22 cellular contexts compared by ENCODE assay signal in the genomic region with DNA sequence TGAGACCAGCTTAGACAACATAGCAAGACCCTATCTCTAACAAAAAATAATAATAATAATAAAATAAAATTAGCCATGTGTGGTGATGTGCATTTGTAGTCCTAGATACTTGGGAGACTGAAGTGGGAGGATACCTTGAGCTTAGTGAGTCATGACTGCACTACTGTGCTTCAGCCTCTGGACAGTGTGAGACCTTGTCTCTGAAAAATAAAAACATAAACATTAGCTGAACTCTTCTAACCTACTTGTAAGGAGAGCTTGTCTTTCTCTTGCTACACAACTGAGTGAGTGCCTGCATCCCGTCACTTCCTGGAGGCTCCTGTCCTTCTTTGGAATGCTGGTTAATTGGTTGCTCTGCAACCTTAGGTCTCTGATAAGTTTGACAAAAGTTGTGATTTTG. TPM values are rescaled to one million over a fixed set of nuclear protein-coding genes. Genes with fewer than 3 reads are reported as not detected.
A peak's percentile ranks its signal among the peaks of the same experiment; 100 is the strongest.
DNase-seq lines count a peak whose midpoint lies in the region; ATAC-seq, FAIRE-seq and TF ChIP-seq lines count a peak whose summit lies in the region.
"Had no signal": no experiment of that assay in that cellular context is flagged by ENCODE, and none has a peak within 500 bp of the region (broad histone marks: within the 10 kb centered on the region; RNA-seq: fewer than 3 reads in every experiment).

No MANE protein-coding gene starts in this region.

- H3K36me3 ChIP-seq in osteoblast (ENCODE audit: insufficient read depth, low read length) (no peaks in the 10 kb centered on the region), SK-N-SH (replicated peaks in 1 of 2; ENCODE audit: control insufficient read depth in 1 of 2, insufficient read depth in 2 of 2, low read length in 1 of 2) (peaks cover 0 to 8% of the 10 kb centered on the region in 2 experiments), HepG2 (replicated peaks in 1 of 2; ENCODE audit: control insufficient read depth in 1 of 2, insufficient read depth in 2 of 2, low read length in 2 of 2) (no peaks in the 10 kb centered on the region)

- BruUV-seq in HepG2 (replicated peaks; lab: Mats Ljungman, UMichigan) = no TSS peak
- BruUV-seq in Calu3 (replicated peaks; lab: Mats Ljungman, UMichigan) = no TSS peak

- DNase-seq in EH (ENCODE audit: low read depth) (peak; percentile 16), RKO (ENCODE audit: low spot score) (peak; percentile 43), fibroblast of villous mesenchyme (ENCODE audit: low read depth) (peak; percentile 89), osteoblast (ENCODE audit: insufficient read length, low spot score, missing footprints) (peak; percentile 50), SK-N-SH (no peak), HepG2 (ENCODE audit: low spot score) (no peak), Calu3 (no peak)
- DNase-seq: CD8-positive, alpha-beta memory T cell; NCI-H1105 treated with DMSO at 0.1 percent for 48 hours; NCI-H1694 treated with DMSO at 0.1 percent for 48 hours; NCI-H2107; NCI-H345; NCI-H526 treated with DMSO at 0.1 percent for 48 hours; RPMI8226; SIG-M5 had no signal

- peaks cover 5% of the 10 kb centered on the region for H4K20me1 ChIP-seq in osteoblast (ENCODE audit: insufficient read depth, low read length)
- H4K20me1 ChIP-seq in SK-N-SH (ENCODE audit: insufficient read depth) = no peaks in the 10 kb centered on the region
- H4K20me1 ChIP-seq in HepG2 (ENCODE audit: insufficient read depth, low read length) = no peaks in the 10 kb centered on the region

- ATAC-seq in HepG2 (no peak), HG02798 (IDR thresholded peaks at IDR 0.05; ENCODE audit: poor library complexity, unreplicated experiment) (no peak)

- H3K4me3 Mint-ChIP-seq in Calu3 (ENCODE audit: low read depth, unreplicated experiment) = no peak overlapping the region

- TF ChIP-seq EP300 in SK-N-SH (IDR thresholded peaks at IDR 0.05; ENCODE audit: borderline replicate concordance in 1 of 2, low read depth in 1 of 2, low read length in 1 of 2) (no peak), HepG2 (IDR thresholded peaks at IDR 0.05; ENCODE audit: low read depth in 2 of 2, low read length in 2 of 2) (no peak), HepG2 (CRISPR knock-in tag; IDR thresholded peaks at IDR 0.05; ENCODE audit: borderline replicate concordance) (no peak)

- no peak overlapping the region for H3K9ac ChIP-seq in SK-N-SH
- no peak overlapping the region for H3K9ac ChIP-seq in HepG2 (ENCODE audit: insufficient read depth, low read depth, low read length)
- H3K9ac ChIP-seq: BLaER1 treated with 17β-estradiol and CSF1 and Interleukin-3, amounts not matched to agents 10 nM and 100 nM had no signal

- TF ChIP-seq RAD21 in SK-N-SH (IDR thresholded peaks at IDR 0.05; ENCODE audit: low read length) = no peak
- no peak for TF ChIP-seq RAD21 in HepG2 (CRISPR knock-in tag; IDR thresholded peaks at IDR 0.05)

- H3K27me3 ChIP-seq in osteoblast (ENCODE audit: insufficient read depth, low read length) = no peaks in the 10 kb centered on the region
- no peaks in the 10 kb centered on the region for H3K27me3 ChIP-seq in SK-N-SH (ENCODE audit: insufficient read depth)
- H3K27me3 ChIP-seq in HepG2 (ENCODE audit: control insufficient read depth in 1 of 2, insufficient read depth in 2 of 2, low read length in 2 of 2) = peaks cover 2 to 5% of the 10 kb centered on the region in 2 experiments; a peak in 2 of 5 replicates

- H3K79me2 ChIP-seq in osteoblast (ENCODE audit: insufficient read depth, low read length) = peaks cover 3% of the 10 kb centered on the region
- no peaks in the 10 kb centered on the region for H3K79me2 ChIP-seq in SK-N-SH (ENCODE audit: insufficient read depth)
- no peaks in the 10 kb centered on the region for H3K79me2 ChIP-seq in HepG2 (ENCODE audit: insufficient read depth, low read length)

- CTCF ChIA-PET in SK-N-SH (lab: Yijun Ruan, JAX) = interaction anchor here (0.9 to 3.5 kb wide), 5 partner anchors 10 to 368 kb away, joined by 3 to 11 read pairs (median 4); a partner anchor contains a TSS
- CTCF ChIA-PET in HepG2 (lab: Yijun Ruan, JAX; ENCODE audit: low intra/inter-chr PET ratio, low total read pairs) = no interaction called here
- CTCF ChIA-PET in Calu3 (lab: Charles Lee) = no interaction called here

- in situ Hi-C loops in HepG2 (cut with HindIII; ENCODE audit: extremely low pct_ligation_motif_present, low pct_unique_long_range_greater_than_20kb) = no loop called here

- H3K4me2 ChIP-seq in osteoblast (ENCODE audit: insufficient read depth, low read length) = no peak overlapping the region
- no peak overlapping the region for H3K4me2 ChIP-seq in SK-N-SH
- no peak overlapping the region for H3K4me2 ChIP-seq in HepG2 (ENCODE audit: low read depth, low read length)
- H3K4me2 ChIP-seq: BLaER1 treated with 17β-estradiol and CSF1 and Interleukin-3, amounts not matched to agents 10 nM and 100 nM had no signal

- WGBS in SK-N-SH (ENCODE audit: low lambda C conversion rate) = 94% methylated on average over 1 of the region's 1 CpG
- WGBS in HepG2 (ENCODE audit: low lambda C conversion rate) = 62% methylated on average over 1 of the region's 1 CpG

- no peak for TF ChIP-seq POLR2A in HepG2 (IDR thresholded peaks at IDR 0.05; ENCODE audit: insufficient read depth in 1 of 2, low read depth in 2 of 2, low read length in 2 of 2)

- H3K9me2 ChIP-seq in SK-N-SH = no peaks in the 10 kb centered on the region

- no peaks in the 10 kb centered on the region for H3K27me3 Mint-ChIP-seq in Calu3 (ENCODE audit: unreplicated experiment)

- H3K9me3 Mint-ChIP-seq in Calu3 (ENCODE audit: low read depth, unreplicated experiment) = peaks cover 13% of the 10 kb centered on the region

- H3K36me3 Mint-ChIP-seq in Calu3 (ENCODE audit: insufficient read depth, unreplicated experiment) = peaks cover 29% of the 10 kb centered on the region

- no peak overlapping the region for H3K27ac Mint-ChIP-seq in Calu3 (ENCODE audit: unreplicated experiment)
- H3K27ac Mint-ChIP-seq: CD8-positive, alpha-beta memory T cell; IgD-negative memory B cell had no signal

- intact Hi-C loops in HepG2 (cut with micrococcal nuclease; ENCODE audit: unreplicated experiment) (no loop called here), Calu3 (cut with micrococcal nuclease; ENCODE audit: unreplicated experiment) (no loop called here)

- H3K4me1 ChIP-seq in osteoblast (ENCODE audit: insufficient read depth, low read length) (peaks cover 12% of the 10 kb centered on the region), SK-N-SH (ENCODE audit: control insufficient read depth in 1 of 2, insufficient read depth in 2 of 2, low read depth in 1 of 2, low read length in 1 of 2) (peaks cover 0 to 8% of the 10 kb centered on the region in 2 experiments; a peak in 1 of 4 replicates), HepG2 (ENCODE audit: insufficient read depth, low read length) (peaks cover 25% of the 10 kb centered on the region)

- no peaks in the 10 kb centered on the region for H3F3A ChIP-seq in SK-N-SH (replicated peaks; ENCODE audit: insufficient read depth)

- no peaks in the 10 kb centered on the region for H3K9me3 ChIP-seq in osteoblast (ENCODE audit: low read depth, low read length)
- H3K9me3 ChIP-seq in SK-N-SH = 0 out of 2 replicates have a peak, but pooled peaks cover 5% of the 10 kb centered on the region
- H3K9me3 ChIP-seq in HepG2 (ENCODE audit: low read length) = peaks cover 24% of the 10 kb centered on the region

- peaks cover 20% of the 10 kb centered on the region for H3K4me1 Mint-ChIP-seq in Calu3 (ENCODE audit: low read depth, unreplicated experiment)

- H3K27ac ChIP-seq in osteoblast (ENCODE audit: low read depth, low read length) (no peak overlapping the region), SK-N-SH (ENCODE audit: low read depth in 2 of 2, low read length in 1 of 2) (no peak overlapping the region), HepG2 (ENCODE audit: extremely low read length, insufficient read depth, low read length) (no peak overlapping the region)
- H3K27ac ChIP-seq: BLaER1 treated with 17β-estradiol and CSF1 and Interleukin-3, amounts not matched to agents 10 nM and 100 nM had no signal

- no peak overlapping the region for H2AFZ ChIP-seq in osteoblast (ENCODE audit: low read length)
- H2AFZ ChIP-seq in SK-N-SH (ENCODE audit: low read depth) = no peak overlapping the region
- no peak overlapping the region for H2AFZ ChIP-seq in HepG2 (ENCODE audit: low read length)

- no peak overlapping the region for H3K4me3 ChIP-seq in fibroblast of villous mesenchyme (ENCODE audit: low read depth, low read length)
- no peak overlapping the region for H3K4me3 ChIP-seq in osteoblast (ENCODE audit: insufficient read depth, low read length)
- no peak overlapping the region for H3K4me3 ChIP-seq in SK-N-SH (ENCODE audit: low read depth in 2 of 2, low read length in 1 of 2)
- H3K4me3 ChIP-seq in HepG2 (replicated peaks in 1 of 3; ENCODE audit: insufficient read depth in 1 of 3, low read depth in 2 of 3, low read length in 3 of 3) = no peak overlapping the region
- H3K4me3 ChIP-seq: BLaER1 treated with 17β-estradiol and CSF1 and Interleukin-3, amounts not matched to agents 10 nM and 100 nM had no signal

- FAIRE-seq in HepG2 (lab: Jason Lieb, UNC) = no peak
- FAIRE-seq: H54 had no signal

- TF ChIP-seq CTCF in fibroblast of villous mesenchyme (IDR thresholded peaks at IDR 0.05; ENCODE audit: insufficient read depth, low read depth, low read length) = no peak
- no peak for TF ChIP-seq CTCF in osteoblast (IDR thresholded peaks at IDR 0.05; ENCODE audit: extremely low read depth, low read depth, low read length)
- no peak for TF ChIP-seq CTCF in SK-N-SH (IDR thresholded peaks at IDR 0.05)
- TF ChIP-seq CTCF in HepG2 (CRISPR knock-in tag; IDR thresholded peaks at IDR 0.05) = no peak
- TF ChIP-seq CTCF in Calu3 (IDR thresholded peaks at IDR 0.05; ENCODE audit: unreplicated experiment) = no peak

- POLR2A ChIA-PET in SK-N-SH (lab: Yijun Ruan, JAX) = no interaction called here
- POLR2A ChIA-PET in HepG2 (lab: Yijun Ruan, JAX) = interaction anchor here (1.7 kb wide), 1 partner anchor 40 kb away, joined by 9 read pairs; a partner anchor contains a TSS

RNA-seq across cellular contexts. Expression of a gene that starts 5.1 kb away (rescaled TPM):
- 9.9 and 11.3 TPM in 2 replicates for total RNA-seq in fibroblast of villous mesenchyme
- total RNA-seq in osteoblast = 8.7 and 13.0 TPM in 2 replicates
- 22.4 and 24.5 TPM in 2 replicates for polyA plus RNA-seq in SK-N-SH (2012; rRNA removed)
- 19.1 and 21.5 TPM in 2 replicates for polyA plus RNA-seq in SK-N-SH (2012; cell fraction: cytosol; rRNA removed)
- polyA plus RNA-seq in SK-N-SH (2012; cell fraction: nucleus; rRNA removed) = 12.6 and 14.5 TPM in 2 replicates
- 16.7 and 19.6 TPM in 2 replicates for total RNA-seq in HepG2 (2016; rRNA removed; fragmentation: Illumina TruSeq; extraction: Trizol)
- total RNA-seq in HepG2 (2016; cell fraction: cytosol; rRNA removed; fragmentation: Illumina TruSeq; extraction: Trizol; ENCODE audit: low read depth) = 27.1 and 31.8 TPM in 2 replicates
- total RNA-seq in HepG2 (2016; cell fraction: insoluble cytoplasmic fraction; rRNA removed; fragmentation: Illumina TruSeq; extraction: Trizol) = 17.0 and 18.9 TPM in 2 replicates
- 37.0 and 42.3 TPM in 2 replicates for total RNA-seq in HepG2 (2016; cell fraction: membrane; rRNA removed; fragmentation: Illumina TruSeq; extraction: Trizol)
- 9.4 and 9.5 TPM in 2 replicates for total RNA-seq in HepG2 (2016; cell fraction: nucleus; rRNA removed; fragmentation: Illumina TruSeq; extraction: Trizol)
- 47.6 and 50.4 TPM in 2 replicates for polyA plus RNA-seq in HepG2 (2011; rRNA removed)
- polyA plus RNA-seq in HepG2 (2011; cell fraction: cytosol; rRNA removed) = 44.5 and 55.5 TPM in 2 replicates
- polyA plus RNA-seq in HepG2 (2011; cell fraction: nucleus; rRNA removed) = 18.6 and 25.0 TPM in 2 replicates
- 22.6 and 31.0 TPM in 2 replicates for polyA plus RNA-seq in HepG2 (2012)
- 59.2 and 64.6 TPM in 2 replicates for polyA plus RNA-seq in HepG2 (2016; cell fraction: cytosol; fragmentation: Illumina TruSeq; extraction: Trizol; ENCODE audit: low read depth)
- polyA plus RNA-seq in HepG2 (2016; cell fraction: insoluble cytoplasmic fraction; fragmentation: Illumina TruSeq; extraction: Trizol; ENCODE audit: low read depth) = 33.0 and 35.8 TPM in 2 replicates
- polyA plus RNA-seq in HepG2 (2016; cell fraction: membrane; fragmentation: Illumina TruSeq; extraction: Trizol; ENCODE audit: low read depth) = 58.6 and 59.9 TPM in 2 replicates
- 22.2 and 26.4 TPM in 2 replicates for polyA plus RNA-seq in HepG2 (2016; cell fraction: nucleus; fragmentation: Illumina TruSeq; extraction: Trizol; ENCODE audit: insufficient read depth, low read depth)
- polyA minus RNA-seq in HepG2 (2011; rRNA and poly(A)+ RNA removed; ENCODE audit: low replicate concordance) = 9.7 and 31.5 TPM in 2 replicates
- polyA minus RNA-seq in HepG2 (2011; cell fraction: cytosol; rRNA and poly(A)+ RNA removed) = 4.8 and 11.1 TPM in 2 replicates
- 4.0 and 11.1 TPM in 2 replicates for polyA minus RNA-seq in HepG2 (2011; cell fraction: nucleus; rRNA and poly(A)+ RNA removed)
- 105 and 113 TPM in 2 replicates for total RNA-seq in Calu3 (2022)
- polyA plus RNA-seq: IgD-negative memory B cell had no signal

RNA-seq across cellular contexts. Expression of a gene that starts 13.0 kb away (rescaled TPM):
- total RNA-seq in fibroblast of villous mesenchyme = 27.7 and 28.1 TPM in 2 replicates
- total RNA-seq in osteoblast = 52.8 and 56.6 TPM in 2 replicates
- polyA plus RNA-seq in SK-N-SH (2012; rRNA removed) = 144 and 149 TPM in 2 replicates
- 76.4 and 109 TPM in 2 replicates for polyA plus RNA-seq in SK-N-SH (2012; cell fraction: cytosol; rRNA removed)
- 87.9 and 103 TPM in 2 replicates for polyA plus RNA-seq in SK-N-SH (2012; cell fraction: nucleus; rRNA removed)
- total RNA-seq in HepG2 (2016; rRNA removed; fragmentation: Illumina TruSeq; extraction: Trizol) = 26.4 and 65.9 TPM in 2 replicates
- 16.2 and 16.8 TPM in 2 replicates for total RNA-seq in HepG2 (2016; cell fraction: cytosol; rRNA removed; fragmentation: Illumina TruSeq; extraction: Trizol; ENCODE audit: low read depth)
- 26.3 and 65.1 TPM in 2 replicates for total RNA-seq in HepG2 (2016; cell fraction: insoluble cytoplasmic fraction; rRNA removed; fragmentation: Illumina TruSeq; extraction: Trizol)
- total RNA-seq in HepG2 (2016; cell fraction: membrane; rRNA removed; fragmentation: Illumina TruSeq; extraction: Trizol) = 26.4 and 29.9 TPM in 2 replicates
- total RNA-seq in HepG2 (2016; cell fraction: nucleus; rRNA removed; fragmentation: Illumina TruSeq; extraction: Trizol) = 64.4 and 84.9 TPM in 2 replicates
- polyA plus RNA-seq in HepG2 (2011; rRNA removed) = 74.1 and 85.7 TPM in 2 replicates
- 37.8 and 44.8 TPM in 2 replicates for polyA plus RNA-seq in HepG2 (2011; cell fraction: cytosol; rRNA removed)
- 94.4 and 98.4 TPM in 2 replicates for polyA plus RNA-seq in HepG2 (2011; cell fraction: nucleus; rRNA removed)
- 62.3 and 63.6 TPM in 2 replicates for polyA plus RNA-seq in HepG2 (2012)
- 22.0 and 26.6 TPM in 2 replicates for polyA plus RNA-seq in HepG2 (2016; cell fraction: cytosol; fragmentation: Illumina TruSeq; extraction: Trizol; ENCODE audit: low read depth)
- 39.8 and 50.9 TPM in 2 replicates for polyA plus RNA-seq in HepG2 (2016; cell fraction: insoluble cytoplasmic fraction; fragmentation: Illumina TruSeq; extraction: Trizol; ENCODE audit: low read depth)
- 33.2 and 33.6 TPM in 2 replicates for polyA plus RNA-seq in HepG2 (2016; cell fraction: membrane; fragmentation: Illumina TruSeq; extraction: Trizol; ENCODE audit: low read depth)
- polyA plus RNA-seq in HepG2 (2016; cell fraction: nucleus; fragmentation: Illumina TruSeq; extraction: Trizol; ENCODE audit: insufficient read depth, low read depth) = 167 and 168 TPM in 2 replicates
- polyA minus RNA-seq in HepG2 (2011; rRNA and poly(A)+ RNA removed; ENCODE audit: low replicate concordance) = 86.1 and 91.5 TPM in 2 replicates
- 35.9 and 37.0 TPM in 2 replicates for polyA minus RNA-seq in HepG2 (2011; cell fraction: cytosol; rRNA and poly(A)+ RNA removed)
- 68.5 and 79.2 TPM in 2 replicates for polyA minus RNA-seq in HepG2 (2011; cell fraction: nucleus; rRNA and poly(A)+ RNA removed)
- total RNA-seq in Calu3 (2022) = 192 and 193 TPM in 2 replicates

RNA-seq across cellular contexts. Expression of a gene that starts 24.8 kb away (rescaled TPM):
- total RNA-seq in fibroblast of villous mesenchyme (not detected in 2 replicates), osteoblast (not detected in 2 replicates), HepG2 (2016; rRNA removed; fragmentation: Illumina TruSeq; extraction: Trizol) (not detected in 2 replicates), Calu3 (2022) (0.52 and 0.88 TPM in 2 replicates)
- polyA plus RNA-seq in SK-N-SH (2012; rRNA removed) (not detected in 2 replicates), HepG2 (2011; rRNA removed) (0.11 TPM in 1 of 2 replicates, not detected in the other)
- polyA plus RNA-seq in SK-N-SH (2012; cell fraction: cytosol; rRNA removed) = 0.01 TPM in 1 of 2 replicates, not detected in the other
- not detected in 2 replicates for polyA plus RNA-seq in SK-N-SH (2012; cell fraction: nucleus; rRNA removed)
- total RNA-seq in HepG2 (2016; cell fraction: cytosol; rRNA removed; fragmentation: Illumina TruSeq; extraction: Trizol; ENCODE audit: low read depth) = not detected in 2 replicates
- not detected in 2 replicates for total RNA-seq in HepG2 (2016; cell fraction: insoluble cytoplasmic fraction; rRNA removed; fragmentation: Illumina TruSeq; extraction: Trizol)
- total RNA-seq in HepG2 (2016; cell fraction: membrane; rRNA removed; fragmentation: Illumina TruSeq; extraction: Trizol) = not detected in 2 replicates
- total RNA-seq in HepG2 (2016; cell fraction: nucleus; rRNA removed; fragmentation: Illumina TruSeq; extraction: Trizol) = not detected in 2 replicates
- not detected in 2 replicates for polyA plus RNA-seq in HepG2 (2011; cell fraction: cytosol; rRNA removed)
- polyA plus RNA-seq in HepG2 (2011; cell fraction: nucleus; rRNA removed) = not detected in 2 replicates
- 0.32 and 0.45 TPM in 2 replicates for polyA plus RNA-seq in HepG2 (2012)
- polyA plus RNA-seq in HepG2 (2016; cell fraction: cytosol; fragmentation: Illumina TruSeq; extraction: Trizol; ENCODE audit: low read depth) = not detected in 2 replicates
- not detected in 2 replicates for polyA plus RNA-seq in HepG2 (2016; cell fraction: insoluble cytoplasmic fraction; fragmentation: Illumina TruSeq; extraction: Trizol; ENCODE audit: low read depth)
- polyA plus RNA-seq in HepG2 (2016; cell fraction: membrane; fragmentation: Illumina TruSeq; extraction: Trizol; ENCODE audit: low read depth) = not detected in 2 replicates
- polyA plus RNA-seq in HepG2 (2016; cell fraction: nucleus; fragmentation: Illumina TruSeq; extraction: Trizol; ENCODE audit: insufficient read depth, low read depth) = not detected in 2 replicates
- polyA minus RNA-seq in HepG2 (2011; rRNA and poly(A)+ RNA removed; ENCODE audit: low replicate concordance) = not detected in 2 replicates
- polyA minus RNA-seq in HepG2 (2011; cell fraction: cytosol; rRNA and poly(A)+ RNA removed) = not detected in 2 replicates
- not detected in 2 replicates for polyA minus RNA-seq in HepG2 (2011; cell fraction: nucleus; rRNA and poly(A)+ RNA removed)
- total RNA-seq: A172; CD8-positive, alpha-beta memory T cell; LHCN-M2; OCI-LY7 had no signal
- polyA plus RNA-seq: CD8-positive, alpha-beta memory T cell; IgD-negative memory B cell had no signal

RNA-seq across cellular contexts. Expression of a gene that starts 40.0 kb away (rescaled TPM):
- total RNA-seq in fibroblast of villous mesenchyme = 19.0 and 25.9 TPM in 2 replicates
- 26.5 and 31.8 TPM in 2 replicates for total RNA-seq in osteoblast
- 26.5 and 26.9 TPM in 2 replicates for polyA plus RNA-seq in SK-N-SH (2012; rRNA removed)
- polyA plus RNA-seq in SK-N-SH (2012; cell fraction: cytosol; rRNA removed) = 14.0 and 16.3 TPM in 2 replicates
- 12.4 and 20.0 TPM in 2 replicates for polyA plus RNA-seq in SK-N-SH (2012; cell fraction: nucleus; rRNA removed)
- 22.0 and 38.3 TPM in 2 replicates for total RNA-seq in HepG2 (2016; rRNA removed; fragmentation: Illumina TruSeq; extraction: Trizol)
- 17.7 and 19.7 TPM in 2 replicates for total RNA-seq in HepG2 (2016; cell fraction: cytosol; rRNA removed; fragmentation: Illumina TruSeq; extraction: Trizol; ENCODE audit: low read depth)
- 22.2 and 38.4 TPM in 2 replicates for total RNA-seq in HepG2 (2016; cell fraction: insoluble cytoplasmic fraction; rRNA removed; fragmentation: Illumina TruSeq; extraction: Trizol)
- 35.6 and 38.6 TPM in 2 replicates for total RNA-seq in HepG2 (2016; cell fraction: membrane; rRNA removed; fragmentation: Illumina TruSeq; extraction: Trizol)
- total RNA-seq in HepG2 (2016; cell fraction: nucleus; rRNA removed; fragmentation: Illumina TruSeq; extraction: Trizol) = 39.9 and 40.9 TPM in 2 replicates
- 65.6 and 75.9 TPM in 2 replicates for polyA plus RNA-seq in HepG2 (2011; rRNA removed)
- polyA plus RNA-seq in HepG2 (2011; cell fraction: cytosol; rRNA removed) = 66.7 and 88.3 TPM in 2 replicates
- polyA plus RNA-seq in HepG2 (2011; cell fraction: nucleus; rRNA removed) = 46.0 and 49.6 TPM in 2 replicates
- polyA plus RNA-seq in HepG2 (2012) = 22.5 and 24.8 TPM in 2 replicates
- polyA plus RNA-seq in HepG2 (2016; cell fraction: cytosol; fragmentation: Illumina TruSeq; extraction: Trizol; ENCODE audit: low read depth) = 16.5 and 19.7 TPM in 2 replicates
- polyA plus RNA-seq in HepG2 (2016; cell fraction: insoluble cytoplasmic fraction; fragmentation: Illumina TruSeq; extraction: Trizol; ENCODE audit: low read depth) = 24.3 and 27.0 TPM in 2 replicates
- polyA plus RNA-seq in HepG2 (2016; cell fraction: membrane; fragmentation: Illumina TruSeq; extraction: Trizol; ENCODE audit: low read depth) = 29.1 and 31.7 TPM in 2 replicates
- polyA plus RNA-seq in HepG2 (2016; cell fraction: nucleus; fragmentation: Illumina TruSeq; extraction: Trizol; ENCODE audit: insufficient read depth, low read depth) = 41.1 and 42.9 TPM in 2 replicates
- 127 and 240 TPM in 2 replicates for polyA minus RNA-seq in HepG2 (2011; rRNA and poly(A)+ RNA removed; ENCODE audit: low replicate concordance)
- polyA minus RNA-seq in HepG2 (2011; cell fraction: cytosol; rRNA and poly(A)+ RNA removed) = 35.0 and 40.9 TPM in 2 replicates
- polyA minus RNA-seq in HepG2 (2011; cell fraction: nucleus; rRNA and poly(A)+ RNA removed) = 56.0 and 62.5 TPM in 2 replicates
- total RNA-seq in Calu3 (2022) = 42.1 and 45.5 TPM in 2 replicates

RNA-seq across cellular contexts. Expression of a gene that starts 54.7 kb away (rescaled TPM):
- total RNA-seq in fibroblast of villous mesenchyme = 129 and 178 TPM in 2 replicates
- 182 and 267 TPM in 2 replicates for total RNA-seq in osteoblast
- 131 and 192 TPM in 2 replicates for polyA plus RNA-seq in SK-N-SH (2012; rRNA removed)
- 139 and 153 TPM in 2 replicates for polyA plus RNA-seq in SK-N-SH (2012; cell fraction: cytosol; rRNA removed)
- polyA plus RNA-seq in SK-N-SH (2012; cell fraction: nucleus; rRNA removed) = 94.9 and 96.1 TPM in 2 replicates
- total RNA-seq in HepG2 (2016; rRNA removed; fragmentation: Illumina TruSeq; extraction: Trizol) = 36.0 and 65.1 TPM in 2 replicates
- 6.2 and 6.3 TPM in 2 replicates for total RNA-seq in HepG2 (2016; cell fraction: cytosol; rRNA removed; fragmentation: Illumina TruSeq; extraction: Trizol; ENCODE audit: low read depth)
- total RNA-seq in HepG2 (2016; cell fraction: insoluble cytoplasmic fraction; rRNA removed; fragmentation: Illumina TruSeq; extraction: Trizol) = 34.4 and 64.3 TPM in 2 replicates
- total RNA-seq in HepG2 (2016; cell fraction: membrane; rRNA removed; fragmentation: Illumina TruSeq; extraction: Trizol) = 21.2 and 23.6 TPM in 2 replicates
- total RNA-seq in HepG2 (2016; cell fraction: nucleus; rRNA removed; fragmentation: Illumina TruSeq; extraction: Trizol) = 61.5 and 66.3 TPM in 2 replicates
- polyA plus RNA-seq in HepG2 (2011; rRNA removed) = 49.0 and 67.2 TPM in 2 replicates
- polyA plus RNA-seq in HepG2 (2011; cell fraction: cytosol; rRNA removed) = 51.5 and 81.1 TPM in 2 replicates
- polyA plus RNA-seq in HepG2 (2011; cell fraction: nucleus; rRNA removed) = 16.0 and 26.7 TPM in 2 replicates
- polyA plus RNA-seq in HepG2 (2012) = 44.1 and 51.7 TPM in 2 replicates
- polyA plus RNA-seq in HepG2 (2016; cell fraction: cytosol; fragmentation: Illumina TruSeq; extraction: Trizol; ENCODE audit: low read depth) = 5.0 TPM in 2 replicates
- 33.1 and 34.5 TPM in 2 replicates for polyA plus RNA-seq in HepG2 (2016; cell fraction: insoluble cytoplasmic fraction; fragmentation: Illumina TruSeq; extraction: Trizol; ENCODE audit: low read depth)
- 13.3 and 15.5 TPM in 2 replicates for polyA plus RNA-seq in HepG2 (2016; cell fraction: membrane; fragmentation: Illumina TruSeq; extraction: Trizol; ENCODE audit: low read depth)
- 86.0 and 86.3 TPM in 2 replicates for polyA plus RNA-seq in HepG2 (2016; cell fraction: nucleus; fragmentation: Illumina TruSeq; extraction: Trizol; ENCODE audit: insufficient read depth, low read depth)
- polyA minus RNA-seq in HepG2 (2011; rRNA and poly(A)+ RNA removed; ENCODE audit: low replicate concordance) = 33.3 and 94.7 TPM in 2 replicates
- polyA minus RNA-seq in HepG2 (2011; cell fraction: cytosol; rRNA and poly(A)+ RNA removed) = 68.1 and 88.6 TPM in 2 replicates
- 15.1 and 31.3 TPM in 2 replicates for polyA minus RNA-seq in HepG2 (2011; cell fraction: nucleus; rRNA and poly(A)+ RNA removed)
- 238 and 256 TPM in 2 replicates for total RNA-seq in Calu3 (2022)
- total RNA-seq: OCI-LY7 had no signal
- polyA plus RNA-seq: IgD-negative memory B cell had no signal

Comparison
In these comparisons a context has a peak if more than half of its experiments do, and no peak if none do; other contexts are left out.
1. DNase-seq: peak in EH (single experiment), RKO (single experiment), fibroblast of villous mesenchyme (single experiment) and osteoblast (single experiment); none in SK-N-SH (single experiment), HepG2 (single experiment) and Calu3 (single experiment).